8 cellular contexts compared by ENCODE assay signal in genomic region chr6:14212020-14212419, GRCh38.
DNase-seq lines count a peak whose midpoint lies in the region; ATAC-seq and TF ChIP-seq lines count a peak whose summit lies in the region.

No MANE protein-coding gene starts in this region.

- H3K4me1 Mint-ChIP-seq in activated CD8-positive, alpha-beta memory T cell treated with anti-CD3 and anti-CD28 coated beads, Interleukin-2, amount 10 ng/mL, durations not matched to agents 7 days and 5 days: peaks cover 11% of the 10 kb centered on the region
- H3K4me1 Mint-ChIP-seq in activated naive CD8-positive, alpha-beta T cell treated with anti-CD3 and anti-CD28 coated beads for 36 hours: peaks cover 17% of the 10 kb centered on the region

- H3K36me3 ChIP-seq in left lung: no peaks in the 10 kb centered on the region
- no peaks in the 10 kb centered on the region for H3K36me3 ChIP-seq in stomach smooth muscle (ENCODE audit: control insufficient read depth in 2 of 2, insufficient read depth in 2 of 2, low read length in 2 of 2)

- H3K9me3 ChIP-seq in left lung (no peaks in the 10 kb centered on the region), stomach smooth muscle (ENCODE audit: control insufficient read depth in 2 of 2, low read length in 2 of 2) (no peaks in the 10 kb centered on the region)

- H3K36me3 Mint-ChIP-seq in activated CD8-positive, alpha-beta memory T cell treated with anti-CD3 and anti-CD28 coated beads, Interleukin-2, amount 10 ng/mL, durations not matched to agents 7 days and 5 days: no peaks in the 10 kb centered on the region
- H3K36me3 Mint-ChIP-seq in activated naive CD8-positive, alpha-beta T cell treated with anti-CD3 and anti-CD28 coated beads for 36 hours: no peaks in the 10 kb centered on the region

- H3K9ac ChIP-seq in stomach smooth muscle (ENCODE audit: low read length in 2 of 2): peak overlapping the region in 1 of 2 donors; percentile 64

- ATAC-seq in activated CD8-positive, alpha-beta memory T cell treated with anti-CD3 and anti-CD28 coated beads, Interleukin-2, amount 10 ng/mL, durations not matched to agents 7 days and 5 days: no peak
- ATAC-seq in left lung: peak; percentile 6
- no peak for ATAC-seq in HG03521 (IDR thresholded peaks at IDR 0.05; ENCODE audit: unreplicated experiment)

- H3K27ac ChIP-seq in left lung (no peak overlapping the region), stomach smooth muscle (ENCODE audit: low read length) (no peak overlapping the region)

- H3K27me3 Mint-ChIP-seq in activated CD8-positive, alpha-beta memory T cell treated with anti-CD3 and anti-CD28 coated beads, Interleukin-2, amount 10 ng/mL, durations not matched to agents 7 days and 5 days: no peaks in the 10 kb centered on the region
- H3K27me3 Mint-ChIP-seq in activated naive CD8-positive, alpha-beta T cell treated with anti-CD3 and anti-CD28 coated beads for 36 hours: peaks cover 3% of the 10 kb centered on the region

- intact Hi-C loops in left lung (cut with DNase I): no loop called here

- H3K4me3 ChIP-seq in left lung (peak overlapping the region in 1 of 2 donors; percentile 65), stomach smooth muscle (ENCODE audit: low read length in 2 of 2) (peak overlapping the region; percentile 78 to 87)

- H3K4me3 Mint-ChIP-seq in activated CD8-positive, alpha-beta memory T cell treated with anti-CD3 and anti-CD28 coated beads, Interleukin-2, amount 10 ng/mL, durations not matched to agents 7 days and 5 days: peak overlapping the region; percentile 82
- H3K4me3 Mint-ChIP-seq in activated naive CD8-positive, alpha-beta T cell treated with anti-CD3 and anti-CD28 coated beads for 36 hours: peak overlapping the region; percentile 76

- TF ChIP-seq CTCF in left lung (IDR thresholded peaks at IDR 0.05): no peak

- no peaks in the 10 kb centered on the region for H3K9me3 Mint-ChIP-seq in activated CD8-positive, alpha-beta memory T cell treated with anti-CD3 and anti-CD28 coated beads, Interleukin-2, amount 10 ng/mL, durations not matched to agents 7 days and 5 days (ENCODE audit: low read depth)
- H3K9me3 Mint-ChIP-seq in activated naive CD8-positive, alpha-beta T cell treated with anti-CD3 and anti-CD28 coated beads for 36 hours: no peaks in the 10 kb centered on the region

- H3K4me1 ChIP-seq in left lung: peaks cover 3 to 22% of the 10 kb centered on the region in 2 donors
- peaks cover 15% of the 10 kb centered on the region for H3K4me1 ChIP-seq in stomach smooth muscle (ENCODE audit: control insufficient read depth, insufficient read depth, low read length)

- CTCF ChIA-PET in activated CD8-positive, alpha-beta memory T cell treated with anti-CD3 and anti-CD28 coated beads, Interleukin-2, amount 10 ng/mL, durations not matched to agents 7 days and 5 days (lab: Charles Lee): interaction anchor here (0.7 to 1.3 kb wide), 11 partner anchors 9 to 1479 kb away, joined by 3 to 5 read pairs (median 3); no protein-coding TSS in a partner anchor

- no peak for DNase-seq in activated CD8-positive, alpha-beta memory T cell treated with anti-CD3 and anti-CD28 coated beads, Interleukin-2, amount 10 ng/mL, durations not matched to agents 7 days and 5 days
- DNase-seq in activated CD8-positive, alpha-beta memory T cell treated with anti-CD3 and anti-CD28 coated beads, Interleukin-2, amount 50 U/mL, for 48 hours: no peak
- DNase-seq in activated naive CD8-positive, alpha-beta T cell treated with anti-CD3 and anti-CD28 coated beads for 36 hours: no peak
- DNase-seq in left lung: no peak
- no peak for DNase-seq in anterior cingulate cortex (lab: John Stamatoyannopoulos, UW)
- no peak for DNase-seq in DMS 273 treated with DMSO at 0.1 percent for 48 hours (lab: John Stamatoyannopoulos, UW)

- no peak overlapping the region for H3K27ac Mint-ChIP-seq in activated CD8-positive, alpha-beta memory T cell treated with anti-CD3 and anti-CD28 coated beads, Interleukin-2, amount 10 ng/mL, durations not matched to agents 7 days and 5 days
- H3K27ac Mint-ChIP-seq in activated naive CD8-positive, alpha-beta T cell treated with anti-CD3 and anti-CD28 coated beads for 36 hours: peak overlapping the region; percentile 42

- H3K27me3 ChIP-seq in left lung (no peaks in the 10 kb centered on the region), stomach smooth muscle (ENCODE audit: control insufficient read depth in 1 of 2, insufficient read depth in 2 of 2, low read length in 2 of 2) (no peaks in the 10 kb centered on the region)
